ENCODE assay signal across 24 cellular contexts in the genomic region with DNA sequence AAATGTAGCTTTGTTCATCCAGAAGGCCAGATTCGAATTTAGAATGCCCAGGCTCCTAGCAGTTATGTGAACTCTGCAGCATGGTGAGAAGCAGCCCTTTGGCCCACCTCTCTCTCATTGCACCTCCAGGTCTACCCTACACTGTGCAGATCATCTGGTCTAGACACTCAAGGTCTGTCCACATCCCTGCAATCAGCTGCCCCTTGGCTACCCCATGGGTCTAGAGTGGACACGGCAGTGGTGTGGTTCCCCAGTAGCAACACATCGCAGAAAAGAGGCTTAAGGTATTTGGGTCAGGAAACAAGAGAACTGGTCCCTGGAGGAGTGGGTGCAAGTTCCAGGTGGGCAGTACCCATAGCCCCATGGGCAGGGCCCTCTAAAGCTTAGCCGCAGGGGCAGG.
"Had no signal": no experiment of that assay in that cellular context is flagged by ENCODE, and none has a peak within 500 bp of the region (broad histone marks: within the 10 kb centered on the region; RNA-seq: fewer than 3 reads in every experiment).

No MANE protein-coding gene starts in this region.

- H3K27ac ChIP-seq: dorsolateral prefrontal cortex, epithelial cell of prostate, foreskin keratinocyte, parathyroid adenoma, right lobe of liver, suprapubic skin, transverse colon, upper lobe of right lung, uterus had no signal

- H3K4me1 Mint-ChIP-seq: endodermal cell had no signal

- H3K9me3 Mint-ChIP-seq: endodermal cell; naive thymus-derived CD8-positive, alpha-beta T cell; nephron progenitor cell had no signal

- DNase-seq: cerebellar nuclear complex; dorsolateral prefrontal cortex; effector CD8-positive, alpha-beta T cell; foreskin keratinocyte; hypothalamus; mesenchymal stem cell; midbrain; naive thymus-derived CD8-positive, alpha-beta T cell; nephron progenitor cell; small intestine; stimulated activated CD4-positive, alpha-beta T cell treated with anti-CD3 and anti-CD28 coated beads, Interleukin-2, amount 100 ng/mL, for 48 hours; stimulated activated naive CD4-positive, alpha-beta T cell; transverse colon; upper lobe of right lung; uterus had no signal

- H3K9ac ChIP-seq: parathyroid adenoma had no signal

- H3K36me3 Mint-ChIP-seq: naive thymus-derived CD8-positive, alpha-beta T cell had no signal

- H3K36me3 ChIP-seq: right lobe of liver, suprapubic skin, transverse colon, upper lobe of right lung, uterus had no signal

- H3K4me3 ChIP-seq: dorsolateral prefrontal cortex, right lobe of liver, suprapubic skin, transverse colon, upper lobe of right lung, uterus had no signal

- ATAC-seq: esophagus mucosa, foreskin keratinocyte, left lobe of liver, right lobe of liver, upper lobe of right lung had no signal

- H3K27ac Mint-ChIP-seq: endodermal cell; progenitor cell of endocrine pancreas; stimulated activated naive CD8-positive, alpha-beta T cell treated with anti-CD3 and anti-CD28 coated beads, Interleukin-15, amount 100 ng/mL, for 72 hours had no signal

- H3K4me1 ChIP-seq: foreskin keratinocyte, parathyroid adenoma, right lobe of liver, suprapubic skin, upper lobe of right lung, uterus had no signal

- H3K27me3 ChIP-seq: right lobe of liver, transverse colon, upper lobe of right lung, uterus had no signal

- H3K4me3 Mint-ChIP-seq: endodermal cell, nephron progenitor cell had no signal

- H3K9me3 ChIP-seq: right lobe of liver, suprapubic skin, transverse colon, upper lobe of right lung, uterus had no signal
